ENCODE assay signal across 18 cellular contexts in genomic region chr19:351976-352625, GRCh38. TPM values are rescaled to one million over a fixed set of nuclear protein-coding genes. Genes with fewer than 3 reads are reported as not detected.
"Had no signal": no experiment of that assay in that cellular context is flagged by ENCODE, and none has a peak within 500 bp of the region (broad histone marks: within the 10 kb centered on the region; RNA-seq: fewer than 3 reads in every experiment).

No MANE protein-coding gene starts in this region.

- H3K4me3 Mint-ChIP-seq: activated CD4-positive, alpha-beta T cell treated with anti-CD3 and anti-CD28 coated beads, Interleukin-2, amount 10 ng/mL, durations not matched to agents 24 days and 14 days; activated CD8-positive, alpha-beta T cell treated with anti-CD3 and anti-CD28 coated beads, Interleukin-2, amount 10 ng/mL, durations not matched to agents 7 days and 5 days; activated T-cell treated with anti-CD3 and anti-CD28 coated beads, Interleukin-2, amount 50 U/mL, for 24 hours; naive B cell; stimulated activated naive CD8-positive, alpha-beta T cell treated with anti-CD3 and anti-CD28 coated beads, Interleukin-15, Interleukin-2, amounts not matched to agents 100 ng/mL and 50 ng/mL, for 24 hours had no signal

- H3K4me3 ChIP-seq: transverse colon had no signal

- DNase-seq: activated CD4-positive, alpha-beta T cell treated with anti-CD3 and anti-CD28 coated beads, Interleukin-2, amount 10 ng/mL, durations not matched to agents 24 days and 14 days; activated CD4-positive, CD25-positive, alpha-beta regulatory T cell; activated CD8-positive, alpha-beta T cell treated with anti-CD3 and anti-CD28 coated beads, Interleukin-2, amount 10 ng/mL, durations not matched to agents 7 days and 5 days; activated naive CD4-positive, alpha-beta T cell treated with Interleukin-2 at 50 U/mL for 16 hours; activated T-cell treated with anti-CD3 and anti-CD28 coated beads, Interleukin-2, amount 50 U/mL, for 24 hours; dermis blood vessel endothelial cell; effector memory CD4-positive, alpha-beta T cell; foreskin keratinocyte; glutamatergic neuron; hypothalamus; mammary epithelial cell; naive B cell; T-helper 1 cell; T1000; transverse colon had no signal

- H3K27ac Mint-ChIP-seq: activated CD4-positive, alpha-beta T cell treated with anti-CD3 and anti-CD28 coated beads, Interleukin-2, amount 10 ng/mL, durations not matched to agents 24 days and 14 days; activated CD8-positive, alpha-beta T cell treated with anti-CD3 and anti-CD28 coated beads, Interleukin-2, amount 10 ng/mL, durations not matched to agents 7 days and 5 days; activated T-cell treated with anti-CD3 and anti-CD28 coated beads, Interleukin-2, amount 50 U/mL, for 24 hours; activated T-helper 2 cell treated with anti-CD3 and anti-CD28 coated beads, Interferon-gamma antibody, Interleukin-2, Interleukin-4, amounts not matched to agents 10 μg/mL and 5 μg/mL and 100 μg/mL, durations not matched to agents 14 hours and 24 hours and 36 hours; naive B cell; stimulated activated naive CD8-positive, alpha-beta T cell treated with anti-CD3 and anti-CD28 coated beads, Interleukin-15, Interleukin-2, amounts not matched to agents 100 ng/mL and 50 ng/mL, for 24 hours had no signal

- H3K36me3 ChIP-seq: transverse colon had no signal

- H3K27me3 Mint-ChIP-seq: activated T-cell treated with anti-CD3 and anti-CD28 coated beads, Interleukin-2, amount 50 U/mL, for 24 hours had no signal

- H3K27ac ChIP-seq: foreskin keratinocyte, transverse colon had no signal

- ATAC-seq: activated CD8-positive, alpha-beta T cell treated with anti-CD3 and anti-CD28 coated beads, Interleukin-2, amount 10 ng/mL, durations not matched to agents 7 days and 5 days; foreskin keratinocyte had no signal

- H3K4me1 ChIP-seq: foreskin keratinocyte, transverse colon had no signal

- H3K27me3 ChIP-seq: foreskin keratinocyte had no signal

RNA-seq across cellular contexts. Expression of gene C2CD4C, which starts 56.8 kb away (rescaled TPM):
- total RNA-seq: activated CD8-positive, alpha-beta T cell treated with anti-CD3 and anti-CD28 coated beads, Interleukin-2, amount 10 ng/mL, durations not matched to agents 7 days and 5 days; mononuclear cell had no signal
